Comparison of ENCODE assay signal across 1 cellular context in genomic region chr6:170523256-170524187, GRCh38.
TF ChIP-seq lines count a peak whose summit lies in the region.

No MANE protein-coding gene starts in this region.

TF ChIP-seq in HepG2, 621 proteins besides CTCF, POLR2A, EP300 and RAD21:
- TF ChIP-seq ZNF768 (CRISPR knock-in tag; IDR thresholded peaks at IDR 0.05) (no peak), RAD51 (IDR thresholded peaks at IDR 0.05; ENCODE audit: borderline replicate concordance) (peak; percentile 47; the same call in 1 of the 2 replicates)
